Comparison of ENCODE assay signal across 10 cellular contexts in the genomic region with DNA sequence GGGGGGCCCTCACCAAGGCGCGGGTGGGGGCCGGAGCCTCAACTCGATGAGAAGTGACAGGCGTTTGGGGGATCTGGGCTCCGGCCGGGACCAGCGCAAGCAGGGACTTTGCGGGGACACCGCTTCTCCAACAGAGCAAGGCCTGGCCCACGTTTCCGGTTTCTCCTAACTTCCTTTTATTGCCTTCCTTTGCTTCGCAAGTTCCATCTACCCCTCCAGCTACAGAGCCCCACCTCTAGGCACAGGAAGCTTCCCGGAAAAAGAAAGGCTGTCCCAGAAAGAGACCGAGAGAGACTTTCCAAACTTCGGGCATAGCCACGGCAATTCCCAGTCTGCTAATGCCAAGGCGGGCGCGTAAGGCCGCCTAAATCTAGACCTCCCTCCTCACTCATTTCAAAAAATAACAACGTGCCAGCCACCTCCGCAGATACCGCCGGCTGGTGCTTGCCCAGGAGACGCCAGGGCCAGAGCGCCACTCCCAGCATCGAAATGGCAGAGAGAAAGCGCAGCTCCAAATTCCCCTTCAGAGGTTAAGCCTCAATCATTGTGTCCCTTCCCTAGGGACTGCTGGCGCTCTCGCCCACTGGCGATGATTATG. TPM values are rescaled to one million over a fixed set of nuclear protein-coding genes. Genes with fewer than 3 reads are reported as not detected.
DNase-seq lines count a peak whose midpoint lies in the region; ATAC-seq and TF ChIP-seq lines count a peak whose summit lies in the region.
"Had no signal": no experiment of that assay in that cellular context is flagged by ENCODE, and none has a peak within 500 bp of the region (broad histone marks: within the 10 kb centered on the region; RNA-seq: fewer than 3 reads in every experiment).

No MANE protein-coding gene starts in this region.

- H3K27me3 ChIP-seq in thoracic aorta (replicated peaks; ENCODE audit: insufficient read depth): peaks cover 77% of the 10 kb centered on the region

- H3K4me1 Mint-ChIP-seq in activated T-cell treated with anti-CD3 and anti-CD28 coated beads, Interleukin-2, amount 50 U/mL, for 4 hours (ENCODE audit: low read depth): peaks cover 41% of the 10 kb centered on the region
- H3K4me1 Mint-ChIP-seq in immature natural killer cell: peaks cover 31 to 48% of the 10 kb centered on the region in 2 donors

- no peaks in the 10 kb centered on the region for H3K36me3 ChIP-seq in thoracic aorta
- H3K36me3 ChIP-seq: sigmoid colon had no signal

- TF ChIP-seq CTCF in thoracic aorta (IDR thresholded peaks at IDR 0.05) (no peak), omental fat pad (IDR thresholded peaks at IDR 0.05) (no peak)

- DNase-seq in Right ventricle myocardium inferior (ENCODE audit: missing footprints) (peak; percentile 28), left cardiac atrium (no peak), immature natural killer cell (no peak), thoracic aorta (ENCODE audit: low spot score) (no peak), posterior vena cava (ENCODE audit: low spot score) (no peak), omental fat pad (ENCODE audit: low spot score) (no peak), SIG-M5 treated with dmso at 0.1 percent for 504 hours (lab: John Stamatoyannopoulos, UW; ENCODE audit: unreplicated experiment) (no peak)
- DNase-seq in activated T-cell treated with anti-CD3 and anti-CD28 coated beads, Interleukin-2, amount 50 U/mL, for 4 hours: no peak
- DNase-seq: NCI-H446 treated with DMSO at 0.1 percent for 48 hours, sigmoid colon had no signal

- H3K9me3 Mint-ChIP-seq in activated T-cell treated with anti-CD3 and anti-CD28 coated beads, Interleukin-2, amount 50 U/mL, for 4 hours: peaks cover 17% of the 10 kb centered on the region
- peaks cover 4 to 68% (median 6%) of the 10 kb centered on the region in 6 donors for H3K9me3 Mint-ChIP-seq in immature natural killer cell

- peak overlapping the region; percentile 50 for H3K4me3 Mint-ChIP-seq in activated T-cell treated with anti-CD3 and anti-CD28 coated beads, Interleukin-2, amount 50 U/mL, for 4 hours
- H3K4me3 Mint-ChIP-seq in immature natural killer cell: peak overlapping the region; percentile 46 to 76 (median 67)

- no peak overlapping the region for H3K27ac Mint-ChIP-seq in immature natural killer cell

- no peak for ATAC-seq in Right ventricle myocardium inferior
- no peak for ATAC-seq in left cardiac atrium
- ATAC-seq in activated T-cell treated with anti-CD3 and anti-CD28 coated beads, Interleukin-2, amount 50 U/mL, for 4 hours: no peak
- ATAC-seq in thoracic aorta (ENCODE audit: insufficient number of reproducible peaks, low FRiP score, low read depth): no peak
- no peak for ATAC-seq in omental fat pad (ENCODE audit: low FRiP score)

- peaks cover 90% of the 10 kb centered on the region for H3K27me3 Mint-ChIP-seq in activated T-cell treated with anti-CD3 and anti-CD28 coated beads, Interleukin-2, amount 50 U/mL, for 4 hours (ENCODE audit: low read depth)
- peaks cover 64 to 75% (median 67%) of the 10 kb centered on the region in 3 donors for H3K27me3 Mint-ChIP-seq in immature natural killer cell (ENCODE audit: low read depth in 3 of 3)

- H3K27ac ChIP-seq in thoracic aorta: no peak overlapping the region
- H3K27ac ChIP-seq: sigmoid colon had no signal

- no peaks in the 10 kb centered on the region for H3K9me3 ChIP-seq in thoracic aorta

- H3K4me1 ChIP-seq in thoracic aorta (ENCODE audit: control insufficient read depth in 1 of 2, low read depth in 2 of 2): peaks cover 11 to 23% of the 10 kb centered on the region in 2 donors

- no peaks in the 10 kb centered on the region for H3K36me3 Mint-ChIP-seq in activated T-cell treated with anti-CD3 and anti-CD28 coated beads, Interleukin-2, amount 50 U/mL, for 4 hours (ENCODE audit: insufficient read depth)
- peaks cover 0 to 14% (median 0%) of the 10 kb centered on the region in 3 donors for H3K36me3 Mint-ChIP-seq in immature natural killer cell

- H3K4me3 ChIP-seq in thoracic aorta: peak overlapping the region; percentile 38
- H3K4me3 ChIP-seq: sigmoid colon had no signal

- intact Hi-C loops in Right ventricle myocardium inferior (cut with DNase I): no loop called here
- intact Hi-C loops in left cardiac atrium (cut with DNase I): no loop called here
- intact Hi-C loops in posterior vena cava (cut with DNase I): no loop called here

RNA-seq across cellular contexts. Expression of a gene that starts 6.6 kb away (rescaled TPM):
- total RNA-seq in Right ventricle myocardium inferior (not detected), left cardiac atrium (not detected), thoracic aorta (under 1 TPM in 1 of 2 donors, not detected in 1; 0.68 TPM), posterior vena cava (not detected), omental fat pad (under 1 TPM in 1 of 4 donors, not detected in 3; 0.46 TPM)
- total RNA-seq in activated T-cell treated with anti-CD3 and anti-CD28 coated beads, Interleukin-2, amount 50 U/mL, for 4 hours: not detected
- polyA plus RNA-seq in immature natural killer cell: not detected
- total RNA-seq: sigmoid colon had no signal
